In the genomic region with DNA sequence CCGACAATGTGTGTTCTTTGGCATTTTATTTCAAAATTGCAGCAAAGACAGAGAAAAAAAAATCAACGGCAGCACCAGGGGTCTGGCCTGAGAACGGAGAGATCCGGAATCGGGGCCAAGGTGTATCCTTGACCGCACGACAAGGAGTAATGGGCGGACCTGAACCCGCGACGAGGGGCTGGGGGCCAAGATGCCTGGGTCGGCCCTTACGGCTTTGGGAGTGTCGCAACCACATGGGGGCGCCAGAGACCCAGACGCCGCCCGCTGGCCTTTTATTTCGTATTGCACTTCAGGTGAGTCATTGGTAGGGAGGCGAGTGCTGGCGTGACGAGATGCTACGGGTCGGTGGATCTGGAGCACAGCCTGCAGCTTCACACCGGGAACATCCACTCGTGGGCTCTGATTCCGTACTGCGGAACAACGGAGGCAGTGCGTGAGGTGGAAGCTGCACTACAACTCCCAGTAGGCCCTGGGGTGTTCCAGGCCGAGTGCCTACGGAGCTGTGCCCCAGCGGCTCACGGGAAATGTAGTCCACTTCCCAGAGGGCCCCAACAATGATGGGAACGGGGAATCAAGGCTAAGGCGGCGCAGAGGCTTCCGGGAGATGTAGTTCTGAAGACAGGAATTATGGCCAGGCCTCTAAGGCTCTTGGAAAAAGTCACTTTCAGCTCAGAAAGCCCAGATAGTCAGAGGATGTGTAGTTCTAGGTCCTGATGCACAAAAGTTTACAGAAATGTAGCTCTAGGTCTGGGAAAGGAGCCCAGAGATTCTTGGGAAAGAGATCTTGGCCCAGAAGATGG, we compare ENCODE assay signal across 1 cellular context.
A peak's percentile ranks its signal among the peaks of the same experiment; 100 is the strongest.
TF ChIP-seq lines count a peak whose summit lies in the region.

No MANE protein-coding gene starts in this region.

TF ChIP-seq in HepG2, 621 proteins besides CTCF, POLR2A, EP300 and RAD21 (continued from another document and continues in another):
- TF ChIP-seq, protein P1, sequence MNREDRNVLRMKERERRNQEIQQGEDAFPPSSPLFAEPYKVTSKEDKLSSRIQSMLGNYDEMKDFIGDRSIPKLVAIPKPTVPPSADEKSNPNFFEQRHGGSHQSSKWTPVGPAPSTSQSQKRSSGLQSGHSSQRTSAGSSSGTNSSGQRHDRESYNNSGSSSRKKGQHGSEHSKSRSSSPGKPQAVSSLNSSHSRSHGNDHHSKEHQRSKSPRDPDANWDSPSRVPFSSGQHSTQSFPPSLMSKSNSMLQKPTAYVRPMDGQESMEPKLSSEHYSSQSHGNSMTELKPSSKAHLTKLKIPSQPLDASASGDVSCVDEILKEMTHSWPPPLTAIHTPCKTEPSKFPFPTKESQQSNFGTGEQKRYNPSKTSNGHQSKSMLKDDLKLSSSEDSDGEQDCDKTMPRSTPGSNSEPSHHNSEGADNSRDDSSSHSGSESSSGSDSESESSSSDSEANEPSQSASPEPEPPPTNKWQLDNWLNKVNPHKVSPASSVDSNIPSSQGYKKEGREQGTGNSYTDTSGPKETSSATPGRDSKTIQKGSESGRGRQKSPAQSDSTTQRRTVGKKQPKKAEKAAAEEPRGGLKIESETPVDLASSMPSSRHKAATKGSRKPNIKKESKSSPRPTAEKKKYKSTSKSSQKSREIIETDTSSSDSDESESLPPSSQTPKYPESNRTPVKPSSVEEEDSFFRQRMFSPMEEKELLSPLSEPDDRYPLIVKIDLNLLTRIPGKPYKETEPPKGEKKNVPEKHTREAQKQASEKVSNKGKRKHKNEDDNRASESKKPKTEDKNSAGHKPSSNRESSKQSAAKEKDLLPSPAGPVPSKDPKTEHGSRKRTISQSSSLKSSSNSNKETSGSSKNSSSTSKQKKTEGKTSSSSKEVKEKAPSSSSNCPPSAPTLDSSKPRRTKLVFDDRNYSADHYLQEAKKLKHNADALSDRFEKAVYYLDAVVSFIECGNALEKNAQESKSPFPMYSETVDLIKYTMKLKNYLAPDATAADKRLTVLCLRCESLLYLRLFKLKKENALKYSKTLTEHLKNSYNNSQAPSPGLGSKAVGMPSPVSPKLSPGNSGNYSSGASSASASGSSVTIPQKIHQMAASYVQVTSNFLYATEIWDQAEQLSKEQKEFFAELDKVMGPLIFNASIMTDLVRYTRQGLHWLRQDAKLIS (CRISPR knock-in tag; IDR thresholded peaks at IDR 0.05), result no peak
- peak; percentile 48; the same call in 1 of the 2 replicates for TF ChIP-seq NFYC (CRISPR knock-in tag; IDR thresholded peaks at IDR 0.05)
- TF ChIP-seq SRF (IDR thresholded peaks at IDR 0.05; ENCODE audit: low read depth, low read length), result no peak
- TF ChIP-seq ZFX (CRISPR knock-in tag; IDR thresholded peaks at IDR 0.05; ENCODE audit: low read depth), result peak; percentile 93
- TF ChIP-seq, protein P2, sequence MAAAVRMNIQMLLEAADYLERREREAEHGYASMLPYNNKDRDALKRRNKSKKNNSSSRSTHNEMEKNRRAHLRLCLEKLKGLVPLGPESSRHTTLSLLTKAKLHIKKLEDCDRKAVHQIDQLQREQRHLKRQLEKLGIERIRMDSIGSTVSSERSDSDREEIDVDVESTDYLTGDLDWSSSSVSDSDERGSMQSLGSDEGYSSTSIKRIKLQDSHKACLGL (CRISPR knock-in tag; IDR thresholded peaks at IDR 0.05), result no peak
- no peak for TF ChIP-seq ZNF773 (CRISPR knock-in tag; IDR thresholded peaks at IDR 0.05; ENCODE audit: borderline replicate concordance)
- TF ChIP-seq MTA3 (CRISPR knock-in tag; IDR thresholded peaks at IDR 0.05), result no peak
- TF ChIP-seq GABPB1 (CRISPR knock-in tag; IDR thresholded peaks at IDR 0.05), result peak; percentile 90
- TF ChIP-seq, protein P3, sequence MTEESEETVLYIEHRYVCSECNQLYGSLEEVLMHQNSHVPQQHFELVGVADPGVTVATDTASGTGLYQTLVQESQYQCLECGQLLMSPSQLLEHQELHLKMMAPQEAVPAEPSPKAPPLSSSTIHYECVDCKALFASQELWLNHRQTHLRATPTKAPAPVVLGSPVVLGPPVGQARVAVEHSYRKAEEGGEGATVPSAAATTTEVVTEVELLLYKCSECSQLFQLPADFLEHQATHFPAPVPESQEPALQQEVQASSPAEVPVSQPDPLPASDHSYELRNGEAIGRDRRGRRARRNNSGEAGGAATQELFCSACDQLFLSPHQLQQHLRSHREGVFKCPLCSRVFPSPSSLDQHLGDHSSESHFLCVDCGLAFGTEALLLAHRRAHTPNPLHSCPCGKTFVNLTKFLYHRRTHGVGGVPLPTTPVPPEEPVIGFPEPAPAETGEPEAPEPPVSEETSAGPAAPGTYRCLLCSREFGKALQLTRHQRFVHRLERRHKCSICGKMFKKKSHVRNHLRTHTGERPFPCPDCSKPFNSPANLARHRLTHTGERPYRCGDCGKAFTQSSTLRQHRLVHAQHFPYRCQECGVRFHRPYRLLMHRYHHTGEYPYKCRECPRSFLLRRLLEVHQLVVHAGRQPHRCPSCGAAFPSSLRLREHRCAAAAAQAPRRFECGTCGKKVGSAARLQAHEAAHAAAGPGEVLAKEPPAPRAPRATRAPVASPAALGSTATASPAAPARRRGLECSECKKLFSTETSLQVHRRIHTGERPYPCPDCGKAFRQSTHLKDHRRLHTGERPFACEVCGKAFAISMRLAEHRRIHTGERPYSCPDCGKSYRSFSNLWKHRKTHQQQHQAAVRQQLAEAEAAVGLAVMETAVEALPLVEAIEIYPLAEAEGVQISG (CRISPR knock-in tag; IDR thresholded peaks at IDR 0.05), result peak; percentile 85
- TF ChIP-seq ATF7 (IDR thresholded peaks at IDR 0.05), result no peak
- TF ChIP-seq ATF7 (CRISPR knock-in tag; IDR thresholded peaks at IDR 0.05), result 0 out of 2 replicates have a peak, but pooled peaks have one; percentile 28
- peak; percentile 54; the same call in 1 of the 2 replicates for TF ChIP-seq PAX8 (CRISPR knock-in tag; IDR thresholded peaks at IDR 0.05; ENCODE audit: borderline replicate concordance)
- no peak for TF ChIP-seq ZNF883 (CRISPR knock-in tag; IDR thresholded peaks at IDR 0.05; ENCODE audit: not compliant biosample characterization)
- peak; percentile 18; the same call in 1 of the 2 replicates for TF ChIP-seq SP5 (CRISPR knock-in tag; IDR thresholded peaks at IDR 0.05; ENCODE audit: borderline replicate concordance, low read depth)
- TF ChIP-seq, protein P4, sequence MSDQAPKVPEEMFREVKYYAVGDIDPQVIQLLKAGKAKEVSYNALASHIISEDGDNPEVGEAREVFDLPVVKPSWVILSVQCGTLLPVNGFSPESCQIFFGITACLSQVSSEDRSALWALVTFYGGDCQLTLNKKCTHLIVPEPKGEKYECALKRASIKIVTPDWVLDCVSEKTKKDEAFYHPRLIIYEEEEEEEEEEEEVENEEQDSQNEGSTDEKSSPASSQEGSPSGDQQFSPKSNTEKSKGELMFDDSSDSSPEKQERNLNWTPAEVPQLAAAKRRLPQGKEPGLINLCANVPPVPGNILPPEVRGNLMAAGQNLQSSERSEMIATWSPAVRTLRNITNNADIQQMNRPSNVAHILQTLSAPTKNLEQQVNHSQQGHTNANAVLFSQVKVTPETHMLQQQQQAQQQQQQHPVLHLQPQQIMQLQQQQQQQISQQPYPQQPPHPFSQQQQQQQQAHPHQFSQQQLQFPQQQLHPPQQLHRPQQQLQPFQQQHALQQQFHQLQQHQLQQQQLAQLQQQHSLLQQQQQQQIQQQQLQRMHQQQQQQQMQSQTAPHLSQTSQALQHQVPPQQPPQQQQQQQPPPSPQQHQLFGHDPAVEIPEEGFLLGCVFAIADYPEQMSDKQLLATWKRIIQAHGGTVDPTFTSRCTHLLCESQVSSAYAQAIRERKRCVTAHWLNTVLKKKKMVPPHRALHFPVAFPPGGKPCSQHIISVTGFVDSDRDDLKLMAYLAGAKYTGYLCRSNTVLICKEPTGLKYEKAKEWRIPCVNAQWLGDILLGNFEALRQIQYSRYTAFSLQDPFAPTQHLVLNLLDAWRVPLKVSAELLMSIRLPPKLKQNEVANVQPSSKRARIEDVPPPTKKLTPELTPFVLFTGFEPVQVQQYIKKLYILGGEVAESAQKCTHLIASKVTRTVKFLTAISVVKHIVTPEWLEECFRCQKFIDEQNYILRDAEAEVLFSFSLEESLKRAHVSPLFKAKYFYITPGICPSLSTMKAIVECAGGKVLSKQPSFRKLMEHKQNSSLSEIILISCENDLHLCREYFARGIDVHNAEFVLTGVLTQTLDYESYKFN (CRISPR knock-in tag; conservative IDR thresholded peaks at IDR 0.05), result peak; percentile 12; the same call in 1 of the 2 replicates
- no peak for TF ChIP-seq KLF12 (CRISPR knock-in tag; IDR thresholded peaks at IDR 0.05; ENCODE audit: borderline replicate concordance)
- TF ChIP-seq, protein P5, sequence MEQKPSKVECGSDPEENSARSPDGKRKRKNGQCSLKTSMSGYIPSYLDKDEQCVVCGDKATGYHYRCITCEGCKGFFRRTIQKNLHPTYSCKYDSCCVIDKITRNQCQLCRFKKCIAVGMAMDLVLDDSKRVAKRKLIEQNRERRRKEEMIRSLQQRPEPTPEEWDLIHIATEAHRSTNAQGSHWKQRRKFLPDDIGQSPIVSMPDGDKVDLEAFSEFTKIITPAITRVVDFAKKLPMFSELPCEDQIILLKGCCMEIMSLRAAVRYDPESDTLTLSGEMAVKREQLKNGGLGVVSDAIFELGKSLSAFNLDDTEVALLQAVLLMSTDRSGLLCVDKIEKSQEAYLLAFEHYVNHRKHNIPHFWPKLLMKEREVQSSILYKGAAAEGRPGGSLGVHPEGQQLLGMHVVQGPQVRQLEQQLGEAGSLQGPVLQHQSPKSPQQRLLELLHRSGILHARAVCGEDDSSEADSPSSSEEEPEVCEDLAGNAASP (CRISPR knock-in tag; IDR thresholded peaks at IDR 0.05; ENCODE audit: borderline replicate concordance), result peak; percentile 48
- TF ChIP-seq, protein P6, sequence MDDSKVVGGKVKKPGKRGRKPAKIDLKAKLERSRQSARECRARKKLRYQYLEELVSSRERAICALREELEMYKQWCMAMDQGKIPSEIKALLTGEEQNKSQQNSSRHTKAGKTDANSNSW (CRISPR knock-in tag; IDR thresholded peaks at IDR 0.05; ENCODE audit: borderline replicate concordance), result no peak
- no peak for TF ChIP-seq TCF7 (IDR thresholded peaks at IDR 0.05; ENCODE audit: low read depth)
- TF ChIP-seq, protein P7, sequence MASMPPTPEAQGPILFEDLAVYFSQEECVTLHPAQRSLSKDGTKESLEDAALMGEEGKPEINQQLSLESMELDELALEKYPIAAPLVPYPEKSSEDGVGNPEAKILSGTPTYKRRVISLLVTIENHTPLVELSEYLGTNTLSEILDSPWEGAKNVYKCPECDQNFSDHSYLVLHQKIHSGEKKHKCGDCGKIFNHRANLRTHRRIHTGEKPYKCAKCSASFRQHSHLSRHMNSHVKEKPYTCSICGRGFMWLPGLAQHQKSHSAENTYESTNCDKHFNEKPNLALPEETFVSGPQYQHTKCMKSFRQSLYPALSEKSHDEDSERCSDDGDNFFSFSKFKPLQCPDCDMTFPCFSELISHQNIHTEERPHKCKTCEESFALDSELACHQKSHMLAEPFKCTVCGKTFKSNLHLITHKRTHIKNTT (CRISPR knock-in tag; IDR thresholded peaks at IDR 0.05), result 0 out of 2 replicates have a peak, but pooled peaks have one; percentile 86
- TF ChIP-seq RFXANK (CRISPR knock-in tag; IDR thresholded peaks at IDR 0.05), result peak; percentile 32; the same call in 1 of the 2 replicates
- peak; percentile 48; the same call in 1 of the 2 replicates for TF ChIP-seq SP4 (CRISPR knock-in tag; IDR thresholded peaks at IDR 0.05)
- TF ChIP-seq ZFP91 (CRISPR knock-in tag; IDR thresholded peaks at IDR 0.05; ENCODE audit: borderline replicate concordance), result peak; percentile 76; the same call in 1 of the 2 replicates
- 0 out of 2 replicates have a peak, but pooled peaks have one; percentile 31 for TF ChIP-seq JUN (CRISPR knock-in tag; IDR thresholded peaks at IDR 0.05)
- no peak; the same call in 1 of the 2 replicates for TF ChIP-seq CHD2 (IDR thresholded peaks at IDR 0.05; ENCODE audit: low read depth, low read length)
- 0 out of 2 replicates have a peak, but pooled peaks have one; percentile 53 for TF ChIP-seq ATF2 (CRISPR knock-in tag; IDR thresholded peaks at IDR 0.05)
- no peak for TF ChIP-seq CCDC6 (CRISPR knock-in tag; IDR thresholded peaks at IDR 0.05)
- no peak for TF ChIP-seq HOXA5 (CRISPR knock-in tag; IDR thresholded peaks at IDR 0.05)
- TF ChIP-seq, protein P8, sequence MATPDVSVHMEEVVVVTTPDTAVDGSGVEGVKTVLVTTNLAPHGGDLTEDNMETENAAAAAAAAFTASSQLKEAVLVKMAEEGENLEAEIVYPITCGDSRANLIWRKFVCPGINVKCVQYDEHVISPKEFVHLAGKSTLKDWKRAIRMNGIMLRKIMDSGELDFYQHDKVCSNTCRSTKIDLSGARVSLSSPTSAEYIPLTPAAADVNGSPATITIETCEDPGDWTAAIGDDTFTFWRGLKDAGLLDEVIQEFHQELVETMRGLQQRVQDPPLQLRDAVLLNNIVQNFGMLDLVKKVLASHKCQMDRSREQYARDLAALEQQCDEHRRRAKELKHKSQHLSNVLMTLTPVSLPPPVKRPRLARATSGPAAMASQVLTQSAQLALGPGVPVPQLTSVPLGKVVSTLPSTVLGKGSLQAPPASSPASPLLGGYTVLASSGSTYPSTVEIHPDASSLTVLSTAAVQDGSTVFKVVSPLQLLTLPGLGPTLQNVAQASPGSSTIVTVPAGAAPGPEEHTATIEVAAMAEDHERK (CRISPR knock-in tag; IDR thresholded peaks at IDR 0.05; ENCODE audit: low read depth), result peak; percentile 50; the same call in 1 of the 2 replicates
- TF ChIP-seq YEATS4 (CRISPR knock-in tag; IDR thresholded peaks at IDR 0.05; ENCODE audit: borderline replicate concordance), result no peak
- TF ChIP-seq DBP (CRISPR knock-in tag; IDR thresholded peaks at IDR 0.05; ENCODE audit: not compliant biosample characterization), result no peak
- peak; percentile 86 for TF ChIP-seq ZNF501 (CRISPR knock-in tag; IDR thresholded peaks at IDR 0.05)
- TF ChIP-seq TEAD3 (CRISPR knock-in tag; optimal IDR thresholded peaks at IDR 0.05; ENCODE audit: borderline replicate concordance), result peak; percentile 62
